ENCODE assay signal across 8 cellular contexts in the genomic region with DNA sequence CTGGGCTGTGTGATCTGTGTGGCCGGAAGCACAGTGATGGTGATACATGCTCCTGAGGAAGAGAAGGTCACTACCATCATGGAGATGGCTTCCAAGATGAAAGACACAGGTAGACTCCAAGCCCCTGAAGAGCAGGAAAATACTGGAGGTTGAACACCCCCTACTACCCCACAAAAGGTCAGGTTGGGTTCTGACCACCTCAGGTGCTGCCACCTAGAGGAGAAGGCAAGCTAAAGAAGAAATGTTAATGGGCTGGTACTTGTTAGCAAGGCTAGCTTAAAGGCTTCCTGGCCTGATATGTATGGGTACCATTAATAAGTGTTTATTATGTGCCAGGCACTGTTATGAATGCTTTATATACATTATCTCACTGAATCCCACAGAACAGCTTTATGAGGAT. TPM values are rescaled to one million over a fixed set of nuclear protein-coding genes. Genes with fewer than 3 reads are reported as not detected.
DNase-seq lines count a peak whose midpoint lies in the region; ATAC-seq and TF ChIP-seq lines count a peak whose summit lies in the region.

No MANE protein-coding gene starts in this region.

- in situ Hi-C loops in mammary epithelial cell (cut with MboI; ENCODE audit: low sequenced_read_pairs in 2 of 2), result loop anchor here in 1 of 2 donors (10.0 kb wide), 2 partner anchors 217 to 327 kb away; a partner anchor contains a TSS

- no peak overlapping the region for H3K27ac Mint-ChIP-seq in nephron

- no peak overlapping the region for H3K9ac ChIP-seq in mammary epithelial cell (ENCODE audit: insufficient read depth, low read length)

- no peak overlapping the region for H3K4me2 ChIP-seq in mammary epithelial cell (ENCODE audit: insufficient read depth, low read depth, low read length)

- H3K27me3 ChIP-seq in right atrium auricular region (no peaks in the 10 kb centered on the region), right cardiac atrium (ENCODE audit: control insufficient read depth, insufficient read depth) (no peaks in the 10 kb centered on the region), mammary epithelial cell (ENCODE audit: insufficient read depth, low read length) (no peaks in the 10 kb centered on the region)

- no peaks in the 10 kb centered on the region for H3K36me3 Mint-ChIP-seq in nephron (ENCODE audit: low read depth)

- no peak for DNase-seq in right atrium auricular region (ENCODE audit: low spot score)
- DNase-seq in right cardiac atrium, result no peak
- peak; percentile 46 for DNase-seq in NCI-H82 (lab: John Stamatoyannopoulos, UW)
- peak; percentile 25 for DNase-seq in mammary epithelial cell
- DNase-seq in NCI-H1092 (lab: John Stamatoyannopoulos, UW), result no peak
- no peak for DNase-seq in NCI-H1048 (lab: John Stamatoyannopoulos, UW)

- no peak overlapping the region for H3K4me3 Mint-ChIP-seq in nephron

- no peaks in the 10 kb centered on the region for H3K9me3 ChIP-seq in right atrium auricular region
- H3K9me3 ChIP-seq in right cardiac atrium (ENCODE audit: control insufficient read depth, low read length), result no peaks in the 10 kb centered on the region
- H3K9me3 ChIP-seq in mammary epithelial cell (replicated peaks; ENCODE audit: insufficient read depth, low read length), result no peaks in the 10 kb centered on the region

- no peaks in the 10 kb centered on the region for H3K9me3 Mint-ChIP-seq in nephron

- H3K4me3 ChIP-seq in right atrium auricular region (no peak overlapping the region), right cardiac atrium (ENCODE audit: low read length) (no peak overlapping the region), mammary epithelial cell (replicated peaks in 1 of 3; ENCODE audit: insufficient read depth in 1 of 3, low read depth in 2 of 3, low read length in 3 of 3) (no peak overlapping the region)

- peaks cover 12% of the 10 kb centered on the region for H3K4me1 Mint-ChIP-seq in nephron

- dilution Hi-C loops in mammary epithelial cell (cut with HindIII; ENCODE audit: low sequenced_read_pairs), result loop anchor here (10.0 kb wide), 1 partner anchor 147 kb away; no protein-coding TSS in a partner anchor

- no peak for ATAC-seq in right cardiac atrium
- ATAC-seq in HG03565 (IDR thresholded peaks at IDR 0.05; ENCODE audit: unreplicated experiment), result no peak

- CTCF ChIA-PET in mammary epithelial cell (lab: Charles Lee; ENCODE audit: low non-redundant PET), result interaction anchor here (0.6 kb wide), 2 partner anchors 8 to 11 kb away, joined by 3 read pairs; no protein-coding TSS in a partner anchor

- TF ChIP-seq CTCF in right atrium auricular region (IDR thresholded peaks at IDR 0.05), result peak; percentile 25 to 57
- peak; percentile 72 to 73 for TF ChIP-seq CTCF in mammary epithelial cell (conservative IDR thresholded peaks at IDR 0.05 in 1 of 2, IDR thresholded peaks at IDR 0.05 in 1 of 2; ENCODE audit: extremely low read depth in 1 of 2, insufficient read depth in 1 of 2, low read depth in 1 of 2, low read length in 2 of 2)
- TF ChIP-seq CTCF in nephron (IDR thresholded peaks at IDR 0.05; ENCODE audit: unreplicated experiment in 3 of 3), result peak; percentile 35 to 48 (median 42)

- H3K27me3 Mint-ChIP-seq in nephron (ENCODE audit: low read depth), result no peaks in the 10 kb centered on the region

- H3K36me3 ChIP-seq in right atrium auricular region, result peaks cover 5% of the 10 kb centered on the region
- H3K36me3 ChIP-seq in mammary epithelial cell (ENCODE audit: insufficient read depth, low read length), result peaks cover 2% of the 10 kb centered on the region

- intact Hi-C loops in right cardiac atrium (cut with DNase I), result loop anchor here (10.0 kb wide), 3 partner anchors 107 to 147 kb away; no protein-coding TSS in a partner anchor
- intact Hi-C loops in mammary epithelial cell (cut with micrococcal nuclease), result loop anchor here (1.0 to 2.0 kb wide), 3 partner anchors 40 to 143 kb away; no protein-coding TSS in a partner anchor

- 100% methylated on average over 1 of the region's 1 CpG for WGBS in right cardiac atrium
- WGBS in mammary epithelial cell (ENCODE audit: low coverage, missing lambda C conversion rate), result 100% methylated on average over 1 of the region's 1 CpG

- H3K79me2 ChIP-seq in mammary epithelial cell (ENCODE audit: insufficient read depth, low read length), result no peaks in the 10 kb centered on the region

- no peak overlapping the region for H2AFZ ChIP-seq in mammary epithelial cell (ENCODE audit: low read depth, low read length)

- no peaks in the 10 kb centered on the region for H4K20me1 ChIP-seq in mammary epithelial cell (ENCODE audit: insufficient read depth, low read length)

- H3K4me1 ChIP-seq in right atrium auricular region (peaks cover 0 to 34% of the 10 kb centered on the region in 2 donors), right cardiac atrium (ENCODE audit: control insufficient read depth, insufficient read depth, low read length) (peaks cover 7% of the 10 kb centered on the region), mammary epithelial cell (ENCODE audit: insufficient read depth, low read length) (no peaks in the 10 kb centered on the region)

- H3K27ac ChIP-seq in right atrium auricular region, result no peak overlapping the region
- H3K27ac ChIP-seq in right cardiac atrium (ENCODE audit: low read length), result no peak overlapping the region
- no peak overlapping the region for H3K27ac ChIP-seq in mammary epithelial cell (ENCODE audit: insufficient read depth, low read depth, low read length)

- BruUV-seq in mammary epithelial cell (replicated peaks; lab: Mats Ljungman, UMichigan), result no TSS peak

RNA-seq across cellular contexts. Expression of a gene that starts 11.7 kb away (rescaled TPM):
- total RNA-seq in right atrium auricular region (1 to 10 TPM in 1 of 2 donors, not detected in 1; 1.6 TPM), right cardiac atrium (1 to 10 TPM in 1 of 4 donors, under 1 TPM in 3; 0.23 to 1.0 (median 0.49) TPM), mammary epithelial cell (1 to 10 TPM; 2.4 to 3.0 TPM)
- polyA plus RNA-seq in right cardiac atrium (0.16 TPM), mammary epithelial cell (6.1 TPM)
- 10.2 TPM for polyA minus RNA-seq in mammary epithelial cell

Comparison
In these comparisons a context has a peak if more than half of its experiments do, and no peak if none do; other contexts are left out.
1. DNase-seq: peak in NCI-H82 (single experiment) and mammary epithelial cell (single experiment); none in right atrium auricular region (single experiment), right cardiac atrium (0 of 3), NCI-H1092 (single experiment) and NCI-H1048 (single experiment).
2. Peak in every context shown above with its lines, with median percentiles within 50 percentile points of each other: CTCF ChIP-seq.